Comparison of ENCODE assay signal across 9 cellular contexts in genomic region chr14:64758025-64758521, GRCh38. TPM values are rescaled to one million over a fixed set of nuclear protein-coding genes. Genes with fewer than 3 reads are reported as not detected.
DNase-seq lines count a peak whose midpoint lies in the region; ATAC-seq and TF ChIP-seq lines count a peak whose summit lies in the region.
"Had no signal": no experiment of that assay in that cellular context is flagged by ENCODE, and none has a peak within 500 bp of the region (broad histone marks: within the 10 kb centered on the region; RNA-seq: fewer than 3 reads in every experiment).

No MANE protein-coding gene starts in this region.

- no peaks in the 10 kb centered on the region for H3K79me2 ChIP-seq in GM23338 (replicated peaks; ENCODE audit: insufficient read depth)

- DNase-seq in GM23338 (ENCODE audit: low spot score) (peak; percentile 61), T-helper 22 cell (ENCODE audit: low read depth) (peak; percentile 44), left ventricle myocardium superior (no peak), sigmoid colon (no peak)
- no peak for DNase-seq in activated effector memory CD4-positive, alpha-beta T cell treated with anti-CD3 and anti-CD28 coated beads, Interleukin-2, amount 50 U/mL, for 16 hours
- DNase-seq: KG1 had no signal

- H3K27me3 ChIP-seq in GM23338 (ENCODE audit: insufficient read depth), result no peaks in the 10 kb centered on the region
- no peaks in the 10 kb centered on the region for H3K27me3 ChIP-seq in sigmoid colon

- TF ChIP-seq CTCF in GM23338 (conservative IDR thresholded peaks at IDR 0.05; ENCODE audit: low read depth in 2 of 2) (no peak), sigmoid colon (IDR thresholded peaks at IDR 0.05) (no peak)

- no peak overlapping the region for H3K27ac Mint-ChIP-seq in GM23338

- peaks cover 7% of the 10 kb centered on the region; the same call in 2 of the 3 replicates for H3K9me3 Mint-ChIP-seq in GM23338

- no peaks in the 10 kb centered on the region for H3F3A ChIP-seq in GM23338 (replicated peaks; ENCODE audit: low read depth)

- H3K9me2 ChIP-seq in GM23338 (ENCODE audit: insufficient read depth), result no peaks in the 10 kb centered on the region

- no peak for TF ChIP-seq POLR2A in sigmoid colon (IDR thresholded peaks at IDR 0.05)

- no peaks in the 10 kb centered on the region for H3K36me3 ChIP-seq in GM23338 (ENCODE audit: insufficient read depth)
- no peaks in the 10 kb centered on the region for H3K36me3 ChIP-seq in sigmoid colon

- ATAC-seq in GM23338, result peak; percentile 35
- ATAC-seq in left ventricle myocardium superior, result peak; percentile 15
- no peak for ATAC-seq in HG02884 (IDR thresholded peaks at IDR 0.05; ENCODE audit: unreplicated experiment)
- no peak for ATAC-seq in GM19328 (IDR thresholded peaks at IDR 0.05; ENCODE audit: unreplicated experiment)
- ATAC-seq in GM18861 (IDR thresholded peaks at IDR 0.05; ENCODE audit: unreplicated experiment), result no peak

- H3K4me1 Mint-ChIP-seq in GM23338, result peaks cover 40% of the 10 kb centered on the region

- intact Hi-C loops in left ventricle myocardium superior (cut with micrococcal nuclease) (loop anchor here (2.0 kb wide), 1 partner anchor 41 kb away; no protein-coding TSS in a partner anchor), sigmoid colon (cut with DNase I) (no loop called here)

- H3K4me3 ChIP-seq in GM23338, result no peak overlapping the region
- H3K4me3 ChIP-seq in sigmoid colon, result no peak overlapping the region

- H3K27me3 Mint-ChIP-seq in GM23338 (ENCODE audit: insufficient read depth, low read depth, poor library complexity), result peaks cover 38% of the 10 kb centered on the region

- H3K4me3 Mint-ChIP-seq in GM23338, result no peak overlapping the region

- H3K27ac ChIP-seq in GM23338 (ENCODE audit: low read depth) (no peak overlapping the region), sigmoid colon (peak overlapping the region in 3 of 4 donors; percentile 30 to 82 (median 64))

- H3K9me3 ChIP-seq in sigmoid colon, result no peaks in the 10 kb centered on the region

- peak overlapping the region; percentile 52; the same call in 1 of the 2 replicates for H2AFZ ChIP-seq in GM23338

- no peaks in the 10 kb centered on the region; the same call in 2 of the 3 replicates for H3K36me3 Mint-ChIP-seq in GM23338 (ENCODE audit: low read depth)

- no peak for TF ChIP-seq EP300 in sigmoid colon (IDR thresholded peaks at IDR 0.05)

- H3K4me1 ChIP-seq in GM23338 (ENCODE audit: insufficient read depth), result peaks cover 21% of the 10 kb centered on the region
- peaks cover 0 to 78% (median 67%) of the 10 kb centered on the region in 4 donors for H3K4me1 ChIP-seq in sigmoid colon

- 38 to 68% methylated on average over 3 of the region's 3 CpGs for WGBS in sigmoid colon, 2 donors

- H3K4me2 ChIP-seq in GM23338, result peak overlapping the region; percentile 38; the same call in 1 of the 2 replicates

- no peaks in the 10 kb centered on the region for H4K20me1 ChIP-seq in GM23338 (replicated peaks; ENCODE audit: insufficient read depth)

TF ChIP-seq in GM23338, 12 proteins besides CTCF, POLR2A, EP300 and RAD21 (continues in another document):
- TF ChIP-seq ZNF462 (CRISPR knock-in tag; IDR thresholded peaks at IDR 0.05) (no peak), STAT1 (IDR thresholded peaks at IDR 0.05; ENCODE audit: unreplicated experiment) (no peak), REST (IDR thresholded peaks at IDR 0.05; ENCODE audit: unreplicated experiment) (no peak), ETS1 (IDR thresholded peaks at IDR 0.05) (no peak)

RNA-seq across cellular contexts. Expression of gene PLEKHG3, which starts 53.8 kb away (rescaled TPM):
- 83.1 and 83.9 TPM in 2 replicates for total RNA-seq in GM23338 (2014; rRNA removed; shearing (Covaris generic))
- polyA plus RNA-seq in GM23338 (2016; fragmentation: Nextera tagmentation; extraction: Ambion mirVana) (23.0 and 30.8 TPM in 2 replicates), sigmoid colon (10 to 100 TPM; 16.9 to 26.8 (median 17.4) TPM)
- total RNA-seq in left ventricle myocardium superior (22.0 TPM), sigmoid colon (10 to 100 TPM; 34.4 to 67.9 (median 52.3) TPM)

Comparison
In these comparisons a context has a peak if more than half of its experiments do, and no peak if none do; other contexts are left out.
1. ATAC-seq: peak in GM23338 (single experiment) and left ventricle myocardium superior (single experiment); none in HG02884 (single experiment), GM19328 (single experiment) and GM18861 (single experiment).
2. DNase-seq: peak in GM23338 (single experiment) and T-helper 22 cell (single experiment); none in left ventricle myocardium superior (single experiment), sigmoid colon (single experiment) and activated effector memory CD4-positive, alpha-beta T cell treated with anti-CD3 and anti-CD28 coated beads, Interleukin-2, amount 50 U/mL, for 16 hours (single experiment).